In genomic region chr1:228405200-228405978, GRCh38 we compare ENCODE assay signal across 8 cellular contexts. TPM values are rescaled to one million over a fixed set of nuclear protein-coding genes. Genes with fewer than 3 reads are reported as not detected.
A peak's percentile ranks its signal among the peaks of the same experiment; 100 is the strongest.
DNase-seq lines count a peak whose midpoint lies in the region; ATAC-seq and TF ChIP-seq lines count a peak whose summit lies in the region.

No MANE protein-coding gene starts in this region.

- H2BK5ac ChIP-seq in IMR-90 (ENCODE audit: low read depth, low read length, poor library complexity, severe bottlenecking) = peak overlapping the region; percentile 10

- intact Hi-C loops in IMR-90 (cut with micrococcal nuclease) = no loop called here

- peak overlapping the region; percentile 86 for H3K4me3 Mint-ChIP-seq in chondrocyte (ENCODE audit: unreplicated experiment)

- H3K4ac ChIP-seq in IMR-90 (ENCODE audit: low read depth, low read length) = peak overlapping the region; percentile 73

- H3K27me3 Mint-ChIP-seq in chondrocyte (ENCODE audit: low read depth) = no peaks in the 10 kb centered on the region

- H2AK9ac ChIP-seq in IMR-90 (replicated peaks; ENCODE audit: low read depth, low read length, poor library complexity) = peak overlapping the region; percentile 95

- H2BK20ac ChIP-seq in IMR-90 (ENCODE audit: low read depth, low read length) = no peak overlapping the region

- H2AFZ ChIP-seq in IMR-90 (replicated peaks; ENCODE audit: low read length, poor library complexity) = peak overlapping the region; percentile 67

- H3K27me3 ChIP-seq in BLaER1 (no peaks in the 10 kb centered on the region), IMR-90 (ENCODE audit: control insufficient read depth, insufficient read depth, low read length) (no peaks in the 10 kb centered on the region), muscle layer of duodenum (ENCODE audit: low read depth, low read length) (no peaks in the 10 kb centered on the region)

- peaks cover 77% of the 10 kb centered on the region for H4K20me1 ChIP-seq in BLaER1
- H4K20me1 ChIP-seq in IMR-90 (ENCODE audit: insufficient read depth, low read length) = peaks cover 58% of the 10 kb centered on the region

- POLR2A ChIA-PET in IMR-90 (lab: Charles Lee; ENCODE audit: unreplicated experiment) = interaction anchor here (0.7 to 1.1 kb wide), 3 partner anchors 16 to 59 kb away, joined by 3 to 4 read pairs (median 3); no protein-coding TSS in a partner anchor

- peak overlapping the region; percentile 81 for H2AK5ac ChIP-seq in IMR-90 (ENCODE audit: low read depth, low read length)

- H3K14ac ChIP-seq in IMR-90 (replicated peaks; ENCODE audit: low read depth, low read length) = peak overlapping the region; percentile 78

- WGBS in IMR-90 (ENCODE audit: extremely low coverage in 2 of 2, insufficient read length in 1 of 2), 2 experiments = 33% methylated on average over 7 of the region's 11 CpGs; no CpG with 5 or more reads in 1 of the 2 experiments

- peak overlapping the region; percentile 38; the same call in 1 of the 2 replicates for H3K56ac ChIP-seq in IMR-90 (ENCODE audit: extremely low read depth, insufficient read depth, low read length)

- H3K9ac ChIP-seq in BLaER1 = peak overlapping the region; percentile 95
- peak overlapping the region; percentile 87 for H3K9ac ChIP-seq in IMR-90 (ENCODE audit: low read depth, low read length)

- dilution Hi-C loops in IMR-90 (cut with HindIII; ENCODE audit: low sequenced_read_pairs, unreplicated experiment) = no loop called here

- no peak overlapping the region for H2BK15ac ChIP-seq in IMR-90 (ENCODE audit: low read depth, low read length)

- peaks cover 8% of the 10 kb centered on the region for H3K36me3 Mint-ChIP-seq in chondrocyte (ENCODE audit: low read depth)

- H3K9me3 ChIP-seq in BLaER1 (no peaks in the 10 kb centered on the region), IMR-90 (ENCODE audit: control insufficient read depth, insufficient read depth, low read length) (no peaks in the 10 kb centered on the region), muscle layer of duodenum (ENCODE audit: control insufficient read depth in 1 of 2, low read length in 2 of 2) (no peaks in the 10 kb centered on the region)

- peak overlapping the region; percentile 83 for H3K27ac Mint-ChIP-seq in chondrocyte (ENCODE audit: unreplicated experiment)

- in situ Hi-C loops in IMR-90 (cut with MboI; ENCODE audit: low sequenced_read_pairs) = no loop called here

- H3K4me1 Mint-ChIP-seq in chondrocyte (ENCODE audit: low read depth) = peaks cover 40% of the 10 kb centered on the region

- no TSS peak for BruUV-seq in IMR-90 (replicated peaks; lab: Mats Ljungman, UMichigan)

- H4K91ac ChIP-seq in IMR-90 (ENCODE audit: insufficient read depth, low read depth, low read length) = peak overlapping the region; percentile 6; the same call in 1 of the 2 replicates

- TF ChIP-seq POLR2A in IMR-90 (IDR thresholded peaks at IDR 0.05; ENCODE audit: low read depth, low read length) = no peak

- peaks cover 49% of the 10 kb centered on the region for H3K36me3 ChIP-seq in BLaER1
- H3K36me3 ChIP-seq in IMR-90 (ENCODE audit: control insufficient read depth, insufficient read depth, low read length) = peaks cover 21% of the 10 kb centered on the region
- H3K36me3 ChIP-seq in muscle layer of duodenum (ENCODE audit: control insufficient read depth in 1 of 2, insufficient read depth in 2 of 2, low read length in 2 of 2) = peaks cover 10 to 13% of the 10 kb centered on the region in 2 donors

- ATAC-seq in IMR-90 (ENCODE audit: low read depth) (no peak), HG03196 (IDR thresholded peaks at IDR 0.05; ENCODE audit: unreplicated experiment) (no peak)

- no peak for TF ChIP-seq CTCF in IMR-90 (conservative IDR thresholded peaks at IDR 0.05; ENCODE audit: low read depth, low read length)
- no peak for TF ChIP-seq CTCF in chondrocyte (IDR thresholded peaks at IDR 0.05)

- H3K79me1 ChIP-seq in IMR-90 (ENCODE audit: low read depth in 1 of 2, low read length in 2 of 2) = peaks cover 26 to 91% of the 10 kb centered on the region in 2 experiments

- H3K27ac ChIP-seq in BLaER1 (peak overlapping the region; percentile 95), IMR-90 (ENCODE audit: insufficient read depth, low read length) (peak overlapping the region; percentile 86), muscle layer of duodenum (ENCODE audit: low read length) (no peak overlapping the region)

- H3K9me1 ChIP-seq in IMR-90 (ENCODE audit: insufficient read depth, low read length) = peaks cover 17% of the 10 kb centered on the region

- peak; percentile 20 for DNase-seq in IMR-90
- DNase-seq in chondrocyte (ENCODE audit: low spot score) = peak; percentile 68
- DNase-seq in NCI-H1092 treated with DMSO at 0.1 percent for 48 hours (lab: John Stamatoyannopoulos, UW) = no peak
- no peak for DNase-seq in foreskin melanocyte
- no peak for DNase-seq in activated CD8-positive, alpha-beta memory T cell treated with anti-CD3 and anti-CD28 coated beads, Interleukin-2, amount 50 U/mL, for 48 hours

- no peak for TF ChIP-seq RAD21 in IMR-90 (IDR thresholded peaks at IDR 0.05; ENCODE audit: low read length)

- H3K4me2 ChIP-seq in BLaER1 (peak overlapping the region; percentile 96), IMR-90 (ENCODE audit: low read depth, low read length) (peak overlapping the region; percentile 98)

- H3K18ac ChIP-seq in IMR-90 (ENCODE audit: low read depth, low read length) = no peak overlapping the region

- H3K23ac ChIP-seq in IMR-90 (ENCODE audit: low read depth, low read length) = peak overlapping the region; percentile 94

- H3K4me3 ChIP-seq in BLaER1 (peak overlapping the region; percentile 96), IMR-90 (ENCODE audit: insufficient read depth, low read depth, low read length) (peak overlapping the region; percentile 73), muscle layer of duodenum (ENCODE audit: low read depth in 1 of 2, low read length in 2 of 2) (peak overlapping the region; percentile 73 to 95)

- peak overlapping the region; percentile 37; the same call in 1 of the 2 replicates for H4K5ac ChIP-seq in IMR-90 (ENCODE audit: low read depth, low read length)

- CTCF ChIA-PET in IMR-90 (lab: Yijun Ruan, JAX) = no interaction called here

- H3K4me1 ChIP-seq in BLaER1 (peaks cover 47% of the 10 kb centered on the region), IMR-90 (ENCODE audit: control insufficient read depth, insufficient read depth, low read length) (peaks cover 17% of the 10 kb centered on the region), muscle layer of duodenum (ENCODE audit: control insufficient read depth in 1 of 2, insufficient read depth in 2 of 2, low read length in 2 of 2) (peaks cover 9 to 39% of the 10 kb centered on the region in 2 donors)

- no peak overlapping the region for H2BK120ac ChIP-seq in IMR-90 (ENCODE audit: low read depth, low read length)

- no peaks in the 10 kb centered on the region for H3K9me3 Mint-ChIP-seq in chondrocyte (ENCODE audit: low read depth)

- H4K8ac ChIP-seq in IMR-90 (ENCODE audit: low read depth in 2 of 2, low read length in 2 of 2) = peak overlapping the region in 1 of 2 experiments; percentile 7; a peak in 1 of 4 replicates

TF ChIP-seq in IMR-90, 13 proteins besides CTCF, POLR2A, EP300 and RAD21:
- TF ChIP-seq CEBPB (IDR thresholded peaks at IDR 0.05; ENCODE audit: low read depth, low read length) (peak; percentile 67), BHLHE40 (IDR thresholded peaks at IDR 0.05; ENCODE audit: low read depth, low read length) (no peak)

RNA-seq across cellular contexts. Expression of gene TRIM11, which starts 1.2 kb away (rescaled TPM):
- 6.8 and 7.2 TPM in 2 replicates for total RNA-seq in IMR-90 (2012; rRNA removed)
- polyA plus RNA-seq in IMR-90 (2012; rRNA removed) = 15.1 and 16.2 TPM in 2 replicates
- polyA plus RNA-seq in IMR-90 (2012; cell fraction: cytosol; rRNA removed) = 14.7 and 18.5 TPM in 2 replicates
- polyA plus RNA-seq in IMR-90 (2012; cell fraction: nucleus; rRNA removed; ENCODE audit: low replicate concordance) = 28.2 and 54.2 TPM in 2 replicates
- total RNA-seq in chondrocyte = 16.0 to 22.4 TPM (median 20.0 TPM) in 3 replicates

RNA-seq across cellular contexts. Expression of gene TRIM17, which starts 11.3 kb away (rescaled TPM):
- total RNA-seq in IMR-90 (2012; rRNA removed) = not detected in 2 replicates
- polyA plus RNA-seq in IMR-90 (2012; rRNA removed) = 0.26 and 0.39 TPM in 2 replicates
- 0.06 and 0.11 TPM in 2 replicates for polyA plus RNA-seq in IMR-90 (2012; cell fraction: cytosol; rRNA removed)
- 2.9 and 3.3 TPM in 2 replicates for polyA plus RNA-seq in IMR-90 (2012; cell fraction: nucleus; rRNA removed; ENCODE audit: low replicate concordance)
- 0.28 to 0.35 TPM in 2 of 3 replicates, not detected in the other for total RNA-seq in chondrocyte

Comparison
In these comparisons a context has a peak if more than half of its experiments do, and no peak if none do; other contexts are left out.
1. DNase-seq: peak in IMR-90 (single experiment) and chondrocyte (single experiment); none in NCI-H1092 treated with DMSO at 0.1 percent for 48 hours (single experiment), foreskin melanocyte (single experiment) and activated CD8-positive, alpha-beta memory T cell treated with anti-CD3 and anti-CD28 coated beads, Interleukin-2, amount 50 U/mL, for 48 hours (single experiment).
2. Peak in every context shown above with its lines, with median percentiles within 50 percentile points of each other: H3K4me3 ChIP-seq.